9 cellular contexts compared by ENCODE assay signal in the genomic region with DNA sequence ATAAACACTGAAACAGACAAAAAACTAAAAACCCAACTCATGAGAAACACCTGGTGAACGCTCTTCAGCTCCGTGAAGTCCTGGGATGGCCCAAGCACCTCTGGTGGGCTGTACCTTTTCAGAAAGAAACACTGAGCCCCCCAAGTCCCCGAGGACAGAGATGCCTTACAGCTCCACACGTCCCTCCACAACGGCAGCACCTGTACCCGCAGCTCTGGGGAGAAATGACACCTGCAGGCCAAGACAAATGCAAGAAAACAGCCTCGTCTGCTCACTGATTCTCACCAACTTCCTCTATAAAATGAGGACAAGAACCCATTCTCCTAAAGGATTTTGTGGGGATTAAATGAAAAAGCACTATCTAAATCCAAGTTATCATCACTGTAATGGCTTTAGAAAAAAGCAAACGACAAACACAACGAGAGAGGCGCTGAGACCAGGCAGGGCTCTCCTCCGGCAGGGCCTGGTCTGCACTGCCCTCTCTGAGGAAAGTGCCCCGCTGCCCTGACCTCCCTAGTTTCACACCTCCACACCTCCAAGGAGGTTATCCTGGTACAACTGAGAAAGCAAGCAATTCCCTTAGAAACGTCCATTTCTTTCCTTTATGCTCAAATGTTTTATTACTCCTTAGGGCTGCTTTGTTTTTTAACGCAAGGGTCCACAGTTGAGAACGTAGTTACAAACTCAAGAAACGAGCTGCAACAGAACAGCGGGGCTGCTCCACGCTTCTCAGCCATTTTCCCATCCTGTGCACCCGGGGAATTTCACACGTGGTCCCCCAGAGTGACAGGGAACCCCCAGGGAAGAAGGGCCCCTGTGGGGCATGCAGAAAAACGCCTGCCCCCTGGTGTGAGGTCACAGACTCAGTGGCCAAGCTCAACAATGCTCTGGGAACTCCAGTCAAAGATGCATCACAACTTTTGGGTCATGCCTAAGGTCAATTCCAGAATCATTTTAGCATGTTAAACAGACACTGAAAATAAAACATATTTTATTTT.
DNase-seq lines count a peak whose midpoint lies in the region; ATAC-seq and TF ChIP-seq lines count a peak whose summit lies in the region.
"Had no signal": no experiment of that assay in that cellular context is flagged by ENCODE, and none has a peak within 500 bp of the region (broad histone marks: within the 10 kb centered on the region; RNA-seq: fewer than 3 reads in every experiment).

No MANE protein-coding gene starts in this region.

- no peaks in the 10 kb centered on the region; the same call in 1 of the 2 replicates for H3K36me3 ChIP-seq in H7 (replicated peaks; ENCODE audit: control insufficient read depth, insufficient read depth, low read length)

- H3K4me3 ChIP-seq in H7 (ENCODE audit: insufficient read depth, low read depth, low read length): no peak overlapping the region

- no peak for TF ChIP-seq CTCF in activated CD8-positive, alpha-beta T cell treated with anti-CD3 and anti-CD28 coated beads for 36 hours (IDR thresholded peaks at IDR 0.05)

- CTCF ChIA-PET in activated CD8-positive, alpha-beta T cell treated with anti-CD3 and anti-CD28 coated beads for 36 hours (lab: Charles Lee): interaction anchor here (0.5 to 1.8 kb wide), 13 partner anchors 8 to 595 kb away, joined by 3 to 5 read pairs (median 3); no protein-coding TSS in a partner anchor

- peak overlapping the region; percentile 52 for H3K27ac Mint-ChIP-seq in activated T-cell treated with anti-CD3 and anti-CD28 coated beads, Interleukin-2, amount 50 U/mL, for 72 hours
- peak overlapping the region; percentile 75 for H3K27ac Mint-ChIP-seq in activated CD8-positive, alpha-beta T cell treated with anti-CD3 and anti-CD28 coated beads for 36 hours
- H3K27ac Mint-ChIP-seq in stimulated activated effector memory CD8-positive, alpha-beta T cell treated with anti-CD3 and anti-CD28 coated beads, Interleukin-12 subunit alpha, Interleukin-12 subunit beta, amount 100 ng/mL, for 72 hours: peak overlapping the region; percentile 94

- peaks cover 0 to 3% of the 10 kb centered on the region in 2 donors for H3K36me3 Mint-ChIP-seq in activated T-cell treated with anti-CD3 and anti-CD28 coated beads, Interleukin-2, amount 50 U/mL, for 72 hours (ENCODE audit: insufficient read depth in 2 of 2)
- peaks cover 3% of the 10 kb centered on the region for H3K36me3 Mint-ChIP-seq in activated CD8-positive, alpha-beta T cell treated with anti-CD3 and anti-CD28 coated beads for 36 hours (ENCODE audit: low read depth)
- peaks cover 47% of the 10 kb centered on the region for H3K36me3 Mint-ChIP-seq in stimulated activated effector memory CD8-positive, alpha-beta T cell treated with anti-CD3 and anti-CD28 coated beads, Interleukin-12 subunit alpha, Interleukin-12 subunit beta, amount 100 ng/mL, for 72 hours

- H3K9me3 Mint-ChIP-seq in activated T-cell treated with anti-CD3 and anti-CD28 coated beads, Interleukin-2, amount 50 U/mL, for 72 hours: no peaks in the 10 kb centered on the region
- H3K9me3 Mint-ChIP-seq in activated CD8-positive, alpha-beta T cell treated with anti-CD3 and anti-CD28 coated beads for 36 hours: no peaks in the 10 kb centered on the region
- no peaks in the 10 kb centered on the region for H3K9me3 Mint-ChIP-seq in stimulated activated effector memory CD8-positive, alpha-beta T cell treated with anti-CD3 and anti-CD28 coated beads, Interleukin-12 subunit alpha, Interleukin-12 subunit beta, amount 100 ng/mL, for 72 hours

- H3K27me3 ChIP-seq in H7 (ENCODE audit: control insufficient read depth, insufficient read depth, low read length): no peaks in the 10 kb centered on the region

- ATAC-seq in activated T-cell treated with anti-CD3 and anti-CD28 coated beads, Interleukin-2, amount 50 U/mL, for 72 hours (replicated peaks in 1 of 2): no peak
- no peak for ATAC-seq in activated CD8-positive, alpha-beta T cell treated with anti-CD3 and anti-CD28 coated beads for 36 hours
- ATAC-seq in left cardiac atrium: no peak
- no peak for ATAC-seq in stimulated activated effector memory CD8-positive, alpha-beta T cell treated with anti-CD3 and anti-CD28 coated beads, Interleukin-12 subunit alpha, Interleukin-12 subunit beta, amount 100 ng/mL, for 72 hours
- no peak for ATAC-seq in GM19351 (IDR thresholded peaks at IDR 0.05; ENCODE audit: unreplicated experiment)
- ATAC-seq in HG03095 (IDR thresholded peaks at IDR 0.05; ENCODE audit: unreplicated experiment): no peak

- DNase-seq in activated T-cell treated with anti-CD3 and anti-CD28 coated beads, Interleukin-2, amount 50 U/mL, for 72 hours: no peak
- no peak for DNase-seq in activated T-cell treated with anti-CD3 and anti-CD28 coated beads for 4 hours
- no peak for DNase-seq in activated CD8-positive, alpha-beta T cell treated with anti-CD3 and anti-CD28 coated beads for 36 hours
- DNase-seq in left cardiac atrium: peak; percentile 20
- DNase-seq in stimulated activated effector memory CD8-positive, alpha-beta T cell treated with anti-CD3 and anti-CD28 coated beads, Interleukin-12 subunit alpha, Interleukin-12 subunit beta, amount 100 ng/mL, for 72 hours (ENCODE audit: low spot score in 2 of 2): no peak
- DNase-seq in H7: no peak
- DNase-seq: KG1 had no signal

- peaks cover 81% of the 10 kb centered on the region for H3K4me1 Mint-ChIP-seq in activated T-cell treated with anti-CD3 and anti-CD28 coated beads, Interleukin-2, amount 50 U/mL, for 72 hours (ENCODE audit: low read depth)
- H3K4me1 Mint-ChIP-seq in activated CD8-positive, alpha-beta T cell treated with anti-CD3 and anti-CD28 coated beads for 36 hours (ENCODE audit: low read depth): peaks cover 81% of the 10 kb centered on the region
- peaks cover 76% of the 10 kb centered on the region for H3K4me1 Mint-ChIP-seq in stimulated activated effector memory CD8-positive, alpha-beta T cell treated with anti-CD3 and anti-CD28 coated beads, Interleukin-12 subunit alpha, Interleukin-12 subunit beta, amount 100 ng/mL, for 72 hours

- H3K27me3 Mint-ChIP-seq in activated T-cell treated with anti-CD3 and anti-CD28 coated beads, Interleukin-2, amount 50 U/mL, for 72 hours (ENCODE audit: low read depth): no peaks in the 10 kb centered on the region
- H3K27me3 Mint-ChIP-seq in activated CD8-positive, alpha-beta T cell treated with anti-CD3 and anti-CD28 coated beads for 36 hours: no peaks in the 10 kb centered on the region

- POLR2A ChIA-PET in activated CD8-positive, alpha-beta T cell treated with anti-CD3 and anti-CD28 coated beads for 36 hours (lab: Charles Lee): interaction anchor here (0.8 to 1.5 kb wide), 2 partner anchors 159 to 181 kb away, joined by 3 read pairs; no protein-coding TSS in a partner anchor

- intact Hi-C loops in activated CD8-positive, alpha-beta T cell treated with anti-CD3 and anti-CD28 coated beads for 36 hours (cut with micrococcal nuclease): no loop called here
- intact Hi-C loops in left cardiac atrium (cut with DNase I): loop anchor here (5.0 to 10.0 kb wide), 4 partner anchors 62 to 225 kb away; a partner anchor contains a TSS

- peak overlapping the region; percentile 53 to 65 for H3K4me3 Mint-ChIP-seq in activated T-cell treated with anti-CD3 and anti-CD28 coated beads, Interleukin-2, amount 50 U/mL, for 72 hours
- H3K4me3 Mint-ChIP-seq in activated CD8-positive, alpha-beta T cell treated with anti-CD3 and anti-CD28 coated beads for 36 hours: no peak overlapping the region
- H3K4me3 Mint-ChIP-seq in stimulated activated effector memory CD8-positive, alpha-beta T cell treated with anti-CD3 and anti-CD28 coated beads, Interleukin-12 subunit alpha, Interleukin-12 subunit beta, amount 100 ng/mL, for 72 hours: peak overlapping the region; percentile 62
